16 cellular contexts compared by ENCODE assay signal in the genomic region with DNA sequence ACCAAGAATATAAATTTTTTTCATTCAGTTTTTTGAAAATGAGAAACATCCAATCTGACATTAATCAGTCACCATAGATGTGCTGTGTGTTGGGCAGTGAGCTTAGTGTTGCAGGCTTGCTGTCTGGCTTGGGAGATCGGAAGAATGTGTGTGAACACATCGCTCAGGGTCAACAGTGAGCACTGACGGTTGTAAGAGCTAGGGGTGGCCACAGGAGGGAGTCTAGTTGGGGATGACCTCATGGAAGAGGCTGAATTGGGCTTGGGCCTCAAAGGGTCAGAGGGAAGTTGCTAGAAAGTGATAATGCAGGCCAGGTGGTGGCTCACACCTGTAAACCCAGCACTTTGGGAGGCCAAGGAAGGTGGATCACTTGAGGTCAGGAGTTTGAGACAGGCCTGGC.
DNase-seq lines count a peak whose midpoint lies in the region; ATAC-seq and TF ChIP-seq lines count a peak whose summit lies in the region.
"Had no signal": no experiment of that assay in that cellular context is flagged by ENCODE, and none has a peak within 500 bp of the region (broad histone marks: within the 10 kb centered on the region; RNA-seq: fewer than 3 reads in every experiment).

No MANE protein-coding gene starts in this region.

- H4K20me1 ChIP-seq in GM23338 (replicated peaks; ENCODE audit: insufficient read depth): no peaks in the 10 kb centered on the region
- H4K20me1 ChIP-seq in PC-9 (ENCODE audit: insufficient read depth): no peaks in the 10 kb centered on the region
- H4K20me1 ChIP-seq: BLaER1 treated with 17β-estradiol and CSF1 and Interleukin-3, amounts not matched to agents 10 nM and 100 nM had no signal

- peak; percentile 8 for DNase-seq in COLO668 (lab: John Stamatoyannopoulos, UW; ENCODE audit: unreplicated experiment)
- peak; percentile 77 for DNase-seq in GM23338 (ENCODE audit: low spot score)
- no peak for DNase-seq in PC-9
- peak; percentile 7 for DNase-seq in esophagus muscularis mucosa (ENCODE audit: extremely low spot score)
- DNase-seq in CD1c-positive myeloid dendritic cell (ENCODE audit: extremely low spot score): no peak
- DNase-seq in NK-92 (lab: John Stamatoyannopoulos, UW; ENCODE audit: unreplicated experiment): no peak
- DNase-seq in upper lobe of left lung: no peak
- no peak for DNase-seq in head of caudate nucleus
- DNase-seq: NCI-H2227 treated with DMSO at 0.1 percent for 48 hours; stimulated activated CD4-positive, alpha-beta T cell treated with anti-CD3 and anti-CD28 coated beads, Interleukin-4, amount 100 ng/mL, for 1 hour; stimulated activated naive CD4-positive, alpha-beta T cell had no signal

- H3K27ac ChIP-seq in GM23338 (ENCODE audit: low read depth) (no peak overlapping the region), PC-9 (no peak overlapping the region), esophagus muscularis mucosa (replicated peaks in 1 of 4) (no peak overlapping the region), upper lobe of left lung (no peak overlapping the region)
- H3K27ac ChIP-seq: BLaER1 treated with 17β-estradiol and CSF1 and Interleukin-3, amounts not matched to agents 10 nM and 100 nM; epithelial cell of prostate; prostate gland; SJSA1 had no signal

- no peaks in the 10 kb centered on the region for H3K36me3 ChIP-seq in GM23338 (ENCODE audit: insufficient read depth)
- H3K36me3 ChIP-seq in PC-9 (ENCODE audit: low read depth): no peaks in the 10 kb centered on the region
- no peaks in the 10 kb centered on the region for H3K36me3 ChIP-seq in esophagus muscularis mucosa
- no peaks in the 10 kb centered on the region for H3K36me3 ChIP-seq in upper lobe of left lung
- H3K36me3 ChIP-seq: BLaER1 treated with 17β-estradiol and CSF1 and Interleukin-3, amounts not matched to agents 10 nM and 100 nM; prostate gland; SJSA1 had no signal

- H3K4me2 ChIP-seq in GM23338: no peak overlapping the region
- H3K4me2 ChIP-seq in PC-9: no peak overlapping the region
- H3K4me2 ChIP-seq: BLaER1 treated with 17β-estradiol and CSF1 and Interleukin-3, amounts not matched to agents 10 nM and 100 nM had no signal

- no peak overlapping the region for H3K27ac Mint-ChIP-seq in GM23338
- H3K27ac Mint-ChIP-seq: activated T-helper 1 cell treated with anti-CD3 and anti-CD28 coated beads, Interleukin-12 subunit alpha, Interleukin-12 subunit beta, Interleukin-2, Interleukin-4 antibody, amounts not matched to agents 30 ng/mL and 10 ng/mL and 1 ng/mL, durations not matched to agents 14 hours and 24 hours and 36 hours had no signal

- no peaks in the 10 kb centered on the region; the same call in 2 of the 3 replicates for H3K9me3 Mint-ChIP-seq in GM23338

- H3K9me2 ChIP-seq in GM23338 (ENCODE audit: insufficient read depth) (no peaks in the 10 kb centered on the region), PC-9 (ENCODE audit: insufficient read depth) (no peaks in the 10 kb centered on the region)

- peaks cover 10% of the 10 kb centered on the region; the same call in 2 of the 3 replicates for H3K4me1 Mint-ChIP-seq in GM23338

- no peak overlapping the region for H3K4me3 ChIP-seq in GM23338
- no peak overlapping the region for H3K4me3 ChIP-seq in PC-9
- H3K4me3 ChIP-seq in esophagus muscularis mucosa: no peak overlapping the region
- no peak overlapping the region for H3K4me3 ChIP-seq in upper lobe of left lung
- H3K4me3 ChIP-seq: BLaER1 treated with 17β-estradiol and CSF1 and Interleukin-3, amounts not matched to agents 10 nM and 100 nM; prostate gland; SJSA1 had no signal

- H3K4me3 Mint-ChIP-seq in GM23338: no peak overlapping the region
- H3K4me3 Mint-ChIP-seq: activated T-helper 1 cell treated with anti-CD3 and anti-CD28 coated beads, Interleukin-12 subunit alpha, Interleukin-12 subunit beta, Interleukin-2, Interleukin-4 antibody, amounts not matched to agents 30 ng/mL and 10 ng/mL and 1 ng/mL, durations not matched to agents 14 hours and 24 hours and 36 hours had no signal

- no peaks in the 10 kb centered on the region for H3K9me3 ChIP-seq in PC-9 (ENCODE audit: insufficient read depth, low read depth)
- no peaks in the 10 kb centered on the region for H3K9me3 ChIP-seq in esophagus muscularis mucosa
- H3K9me3 ChIP-seq in upper lobe of left lung: no peaks in the 10 kb centered on the region
- H3K9me3 ChIP-seq: BLaER1 treated with 17β-estradiol and CSF1 and Interleukin-3, amounts not matched to agents 10 nM and 100 nM; prostate gland; SJSA1 had no signal

- intact Hi-C loops in PC-9 (cut with micrococcal nuclease; ENCODE audit: unreplicated experiment): loop anchor here (2.0 kb wide), 1 partner anchor 78 kb away; no protein-coding TSS in a partner anchor
- intact Hi-C loops in esophagus muscularis mucosa (cut with DNase I): no loop called here
- intact Hi-C loops in head of caudate nucleus (cut with DNase I): no loop called here

- CTCF ChIA-PET in PC-9 (lab: Charles Lee): no interaction called here

- H2AFZ ChIP-seq in GM23338: no peak overlapping the region
- H2AFZ ChIP-seq in PC-9: no peak overlapping the region

- no TSS peak for BruUV-seq in PC-9 (replicated peaks; lab: Mats Ljungman, UMichigan)

- TF ChIP-seq EP300 in esophagus muscularis mucosa (IDR thresholded peaks at IDR 0.05) (no peak), upper lobe of left lung (IDR thresholded peaks at IDR 0.05) (no peak)

- H3K27me3 ChIP-seq in GM23338 (ENCODE audit: insufficient read depth): no peaks in the 10 kb centered on the region
- no peaks in the 10 kb centered on the region for H3K27me3 ChIP-seq in PC-9 (ENCODE audit: insufficient read depth, low read depth)
- no peaks in the 10 kb centered on the region for H3K27me3 ChIP-seq in esophagus muscularis mucosa
- H3K27me3 ChIP-seq in upper lobe of left lung: no peaks in the 10 kb centered on the region
- H3K27me3 ChIP-seq: BLaER1 treated with 17β-estradiol and CSF1 and Interleukin-3, amounts not matched to agents 10 nM and 100 nM; SJSA1 had no signal

- peak; percentile 55 to 69 for TF ChIP-seq CTCF in GM23338 (conservative IDR thresholded peaks at IDR 0.05; ENCODE audit: low read depth in 2 of 2)
- peak; percentile 54; the same call in 1 of the 2 replicates for TF ChIP-seq CTCF in PC-9 (conservative IDR thresholded peaks at IDR 0.05)
- TF ChIP-seq CTCF in esophagus muscularis mucosa (IDR thresholded peaks at IDR 0.05): no peak
- no peak for TF ChIP-seq CTCF in upper lobe of left lung (IDR thresholded peaks at IDR 0.05)

- POLR2A ChIA-PET in PC-9 (lab: Charles Lee; ENCODE audit: unreplicated experiment): no interaction called here

- ATAC-seq in GM23338 (peak; percentile 78), upper lobe of left lung (ENCODE audit: low FRiP score in 2 of 2) (no peak)

- H3K4me1 ChIP-seq in GM23338 (ENCODE audit: insufficient read depth) (peaks cover 6% of the 10 kb centered on the region), PC-9 (replicated peaks; ENCODE audit: insufficient read depth) (no peaks in the 10 kb centered on the region), esophagus muscularis mucosa (peaks cover 0 to 26% (median 18%) of the 10 kb centered on the region in 4 donors), upper lobe of left lung (no peaks in the 10 kb centered on the region)
- H3K4me1 ChIP-seq: BLaER1 treated with 17β-estradiol and CSF1 and Interleukin-3, amounts not matched to agents 10 nM and 100 nM; prostate gland had no signal

- H3F3A ChIP-seq in GM23338 (replicated peaks; ENCODE audit: low read depth) (no peaks in the 10 kb centered on the region), PC-9 (ENCODE audit: insufficient read depth, low read depth) (no peaks in the 10 kb centered on the region)

- no peaks in the 10 kb centered on the region; the same call in 2 of the 3 replicates for H3K36me3 Mint-ChIP-seq in GM23338 (ENCODE audit: low read depth)

- peaks cover 7% of the 10 kb centered on the region for H3K27me3 Mint-ChIP-seq in GM23338 (ENCODE audit: insufficient read depth, low read depth, poor library complexity)

- TF ChIP-seq POLR2A in esophagus muscularis mucosa (IDR thresholded peaks at IDR 0.05; ENCODE audit: low read depth) (no peak), upper lobe of left lung (IDR thresholded peaks at IDR 0.05) (no peak)

- 93% methylated on average over 3 of the region's 3 CpGs for WGBS in esophagus muscularis mucosa
- 86 to 88% methylated on average over 3 of the region's 3 CpGs for WGBS in upper lobe of left lung, 2 donors

- H3K79me2 ChIP-seq in GM23338 (replicated peaks; ENCODE audit: insufficient read depth): no peaks in the 10 kb centered on the region
- H3K79me2 ChIP-seq in PC-9 (ENCODE audit: low read depth): no peaks in the 10 kb centered on the region

TF ChIP-seq in GM23338, 12 proteins besides CTCF, POLR2A, EP300 and RAD21 (continues in another document):
- TF ChIP-seq EZH2phosphoT487 (IDR thresholded peaks at IDR 0.05; ENCODE audit: unreplicated experiment): no peak

Comparison
In these comparisons a context has a peak if more than half of its experiments do, and no peak if none do; other contexts are left out.
1. DNase-seq: peak in COLO668 (single experiment), GM23338 (single experiment) and esophagus muscularis mucosa (single experiment); none in PC-9 (0 of 2), CD1c-positive myeloid dendritic cell (single experiment), NK-92 (single experiment), upper lobe of left lung (0 of 2) and head of caudate nucleus (0 of 42).
2. CTCF ChIP-seq: peak in GM23338 (2 of 2) and PC-9 (single experiment); none in esophagus muscularis mucosa (0 of 3) and upper lobe of left lung (0 of 6).